ENCODE assay signal across 1 cellular context in the genomic region with DNA sequence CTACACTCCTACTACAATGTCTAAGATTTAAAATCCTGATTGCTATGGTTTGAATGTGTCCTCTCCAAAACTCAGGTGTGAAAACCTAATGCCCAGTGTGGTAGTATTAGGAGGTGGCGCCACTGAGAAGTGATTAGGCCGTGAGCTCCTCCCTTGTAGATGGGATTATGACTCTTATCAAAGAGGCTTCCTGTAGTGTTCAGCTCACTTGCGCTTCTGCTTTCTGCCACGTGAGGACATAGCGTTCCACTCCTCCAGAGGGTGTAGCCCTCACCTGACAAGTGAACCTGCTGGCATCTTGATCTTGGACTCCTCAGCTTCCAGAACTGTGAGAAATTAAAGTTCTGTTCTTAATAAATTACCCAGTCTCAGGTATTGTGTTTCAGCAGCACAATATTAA.
TF ChIP-seq lines count a peak whose summit lies in the region.

No MANE protein-coding gene starts in this region.

TF ChIP-seq in H1, 55 proteins besides CTCF, POLR2A, EP300 and RAD21:
- TF ChIP-seq SUZ12 (IDR thresholded peaks at IDR 0.05; ENCODE audit: low read length) = no peak
- TF ChIP-seq SAP30 (IDR thresholded peaks at IDR 0.05; ENCODE audit: insufficient read depth, insufficient replicate concordance, low read length) = no peak
- TF ChIP-seq JUN (IDR thresholded peaks at IDR 0.05; ENCODE audit: low read depth, low read length) = no peak
- no peak for TF ChIP-seq SIN3A (conservative IDR thresholded peaks at IDR 0.05 in 1 of 2, IDR thresholded peaks at IDR 0.05 in 1 of 2; ENCODE audit: low read depth in 1 of 2, low read length in 2 of 2)
- TF ChIP-seq CBX8 (IDR thresholded peaks at IDR 0.05; ENCODE audit: borderline replicate concordance, low read depth, low read length) = no peak
- no peak for TF ChIP-seq BACH1 (IDR thresholded peaks at IDR 0.05; ENCODE audit: low read length)
- TF ChIP-seq RBBP5 (IDR thresholded peaks at IDR 0.05; ENCODE audit: borderline replicate concordance, low read depth, low read length) = no peak
- TF ChIP-seq RFX5 (IDR thresholded peaks at IDR 0.05; ENCODE audit: borderline replicate concordance, low read depth, low read length) = no peak
- TF ChIP-seq MAFK (IDR thresholded peaks at IDR 0.05; ENCODE audit: low read depth, low read length) = no peak
- no peak for TF ChIP-seq CHD2 (IDR thresholded peaks at IDR 0.05; ENCODE audit: low read length)
- TF ChIP-seq NRF1 (IDR thresholded peaks at IDR 0.05; ENCODE audit: low read depth, low read length) = no peak
- TF ChIP-seq POU5F1 (IDR thresholded peaks at IDR 0.05; ENCODE audit: low read depth, low read length) = no peak
- TF ChIP-seq, protein P1, sequence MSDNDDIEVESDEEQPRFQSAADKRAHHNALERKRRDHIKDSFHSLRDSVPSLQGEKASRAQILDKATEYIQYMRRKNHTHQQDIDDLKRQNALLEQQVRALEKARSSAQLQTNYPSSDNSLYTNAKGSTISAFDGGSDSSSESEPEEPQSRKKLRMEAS (IDR thresholded peaks at IDR 0.05) = no peak
